Comparison of ENCODE assay signal across 29 cellular contexts in the genomic region with DNA sequence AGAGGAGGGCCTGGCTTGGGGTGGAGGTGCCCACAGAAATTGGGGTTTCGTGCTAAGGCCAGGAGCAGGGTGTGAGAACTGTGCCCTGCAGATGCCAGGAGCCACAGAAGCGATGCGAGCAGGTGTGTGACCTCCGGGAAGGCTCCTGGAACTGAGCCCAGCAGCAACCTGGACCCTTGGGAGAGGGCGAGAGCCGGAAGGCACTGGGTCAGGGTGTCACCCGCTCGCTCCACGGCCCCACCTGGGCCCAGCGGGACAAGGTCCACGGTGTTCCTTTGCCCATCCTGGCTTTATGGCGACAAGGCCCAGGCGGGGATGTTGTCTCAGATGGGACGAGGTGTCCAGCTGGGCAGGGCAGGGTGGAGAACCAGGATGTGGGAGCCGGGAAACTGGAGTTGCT. TPM values are rescaled to one million over a fixed set of nuclear protein-coding genes. Genes with fewer than 3 reads are reported as not detected.
"Had no signal": no experiment of that assay in that cellular context is flagged by ENCODE, and none has a peak within 500 bp of the region (broad histone marks: within the 10 kb centered on the region; RNA-seq: fewer than 3 reads in every experiment).

No MANE protein-coding gene starts in this region.

- DNase-seq: activated B cell treated with CpG ODN at 0.5 μM for 24 hours; activated CD4-positive, alpha-beta T cell treated with anti-CD3 and anti-CD28 coated beads for 4 hours; activated CD4-positive, alpha-beta T cell treated with anti-CD3 and anti-CD28 coated beads, Interleukin-2, amount 50 U/mL, for 48 hours; activated CD8-positive, alpha-beta memory T cell treated with anti-CD3 and anti-CD28 coated beads, Interleukin-2, amount 50 U/mL, for 48 hours; activated naive CD4-positive, alpha-beta T cell; activated T-cell treated with anti-CD3 and anti-CD28 coated beads, Interleukin-2, amount 50 U/mL, for 4 hours; adrenal gland; brain microvascular endothelial cell; central memory CD4-positive, alpha-beta T cell; dorsolateral prefrontal cortex; hypothalamus; naive B cell; occipital lobe; sigmoid colon; stimulated activated CD4-positive, alpha-beta T cell treated with anti-CD3 and anti-CD28 coated beads, Interleukin-2, amount 100 ng/mL, for 48 hours; stimulated activated CD8-positive, alpha-beta memory T cell treated with anti-CD3 and anti-CD28 coated beads, Interleukin-4, amount 100 ng/mL, for 48 hours; stimulated activated naive B cell treated with anti-CD40 and anti-IgM and Interleukin-4, amounts not matched to agents 10 μg/mL and 1 μg/mL and 100 μg/mL, for 72 hours; trophoblast cell had no signal

- H3K36me3 Mint-ChIP-seq: activated naive CD8-positive, alpha-beta T cell; naive B cell had no signal

- ATAC-seq: activated T-cell treated with anti-CD3 and anti-CD28 coated beads, Interleukin-2, amount 50 U/mL, for 4 hours; stimulated activated naive B cell treated with anti-CD40 and anti-IgM and Interleukin-4, amounts not matched to agents 10 μg/mL and 1 μg/mL and 100 μg/mL, for 72 hours had no signal

- H3K36me3 ChIP-seq: adrenal gland, ascending aorta, brain microvascular endothelial cell, esophagus muscularis mucosa, sigmoid colon had no signal

- H3K27ac Mint-ChIP-seq: activated B cell treated with CpG ODN at 0.5 μM for 24 hours; activated naive CD8-positive, alpha-beta T cell; activated T-helper 2 cell treated with anti-CD3 and anti-CD28 coated beads, Interferon-gamma antibody, Interleukin-2, Interleukin-4, amounts not matched to agents 10 μg/mL and 5 μg/mL and 100 μg/mL, durations not matched to agents 14 hours and 24 hours and 36 hours; memory B cell; stimulated activated naive B cell treated with anti-CD40 and anti-IgM and Interleukin-4, amounts not matched to agents 10 μg/mL and 1 μg/mL and 100 μg/mL, for 72 hours; T-helper 1 cell treated with Interleukin-12 subunit alpha and Interleukin-12 subunit beta and Interleukin-4 antibody, amounts not matched to agents 30 μg/mL and 1 μg/mL, for 36 hours had no signal

- H3K27me3 ChIP-seq: adrenal gland, brain microvascular endothelial cell, dorsolateral prefrontal cortex had no signal

- H3K4me1 ChIP-seq: adrenal gland, ascending aorta, sigmoid colon had no signal

- H3K4me3 Mint-ChIP-seq: activated B cell treated with CpG ODN at 0.5 μM for 24 hours; activated naive CD8-positive, alpha-beta T cell; activated T-cell treated with anti-CD3 and anti-CD28 coated beads, Interleukin-2, amount 50 U/mL, for 4 hours; memory B cell; naive B cell; stimulated activated naive B cell treated with anti-CD40 and anti-IgM and Interleukin-4, amounts not matched to agents 10 μg/mL and 1 μg/mL and 100 μg/mL, for 72 hours; T-helper 1 cell treated with Interleukin-12 subunit alpha and Interleukin-12 subunit beta and Interleukin-4 antibody, amounts not matched to agents 30 μg/mL and 1 μg/mL, for 36 hours had no signal

- H3K27ac ChIP-seq: adrenal gland, ascending aorta, brain microvascular endothelial cell, dorsolateral prefrontal cortex, esophagus muscularis mucosa, sigmoid colon had no signal

- H3K9me3 ChIP-seq: adrenal gland had no signal

- H3K9me3 Mint-ChIP-seq: activated T-cell treated with anti-CD3 and anti-CD28 coated beads, Interleukin-2, amount 50 U/mL, for 4 hours had no signal

- H3K4me1 Mint-ChIP-seq: activated B cell treated with CpG ODN at 0.5 μM for 24 hours, memory B cell, naive B cell had no signal

- H3K27me3 Mint-ChIP-seq: activated B cell treated with CpG ODN at 0.5 μM for 24 hours; activated naive CD8-positive, alpha-beta T cell had no signal

- H3K4me3 ChIP-seq: adrenal gland, ascending aorta, dorsolateral prefrontal cortex, esophagus muscularis mucosa, sigmoid colon had no signal

RNA-seq across cellular contexts. Expression of gene MISP, which starts 4.2 kb away (rescaled TPM):
- total RNA-seq: activated B cell treated with CpG ODN at 0.5 μM for 24 hours; activated CD8-positive, alpha-beta memory T cell treated with anti-CD3 and anti-CD28 coated beads for 36 hours; activated T-helper 2 cell treated with anti-CD3 and anti-CD28 coated beads, Interferon-gamma antibody, Interleukin-2, Interleukin-4, amounts not matched to agents 10 μg/mL and 5 μg/mL and 100 μg/mL, durations not matched to agents 14 hours and 24 hours and 36 hours; ascending aorta; occipital lobe had no signal

RNA-seq across cellular contexts. Expression of gene PALM, which starts 46.3 kb away (rescaled TPM):
- total RNA-seq: activated B cell treated with CpG ODN at 0.5 μM for 24 hours; activated T-helper 2 cell treated with anti-CD3 and anti-CD28 coated beads, Interferon-gamma antibody, Interleukin-2, Interleukin-4, amounts not matched to agents 10 μg/mL and 5 μg/mL and 100 μg/mL, durations not matched to agents 14 hours and 24 hours and 36 hours had no signal

RNA-seq across cellular contexts. Expression of gene PRSS57, which starts 59.8 kb away (rescaled TPM):
- total RNA-seq: activated B cell treated with CpG ODN at 0.5 μM for 24 hours; activated CD8-positive, alpha-beta memory T cell treated with anti-CD3 and anti-CD28 coated beads for 36 hours; activated T-helper 2 cell treated with anti-CD3 and anti-CD28 coated beads, Interferon-gamma antibody, Interleukin-2, Interleukin-4, amounts not matched to agents 10 μg/mL and 5 μg/mL and 100 μg/mL, durations not matched to agents 14 hours and 24 hours and 36 hours; ascending aorta; frontal cortex; occipital lobe; posterior vena cava; renal cortical epithelial cell; sigmoid colon; temporal lobe had no signal
